In the genomic region with DNA sequence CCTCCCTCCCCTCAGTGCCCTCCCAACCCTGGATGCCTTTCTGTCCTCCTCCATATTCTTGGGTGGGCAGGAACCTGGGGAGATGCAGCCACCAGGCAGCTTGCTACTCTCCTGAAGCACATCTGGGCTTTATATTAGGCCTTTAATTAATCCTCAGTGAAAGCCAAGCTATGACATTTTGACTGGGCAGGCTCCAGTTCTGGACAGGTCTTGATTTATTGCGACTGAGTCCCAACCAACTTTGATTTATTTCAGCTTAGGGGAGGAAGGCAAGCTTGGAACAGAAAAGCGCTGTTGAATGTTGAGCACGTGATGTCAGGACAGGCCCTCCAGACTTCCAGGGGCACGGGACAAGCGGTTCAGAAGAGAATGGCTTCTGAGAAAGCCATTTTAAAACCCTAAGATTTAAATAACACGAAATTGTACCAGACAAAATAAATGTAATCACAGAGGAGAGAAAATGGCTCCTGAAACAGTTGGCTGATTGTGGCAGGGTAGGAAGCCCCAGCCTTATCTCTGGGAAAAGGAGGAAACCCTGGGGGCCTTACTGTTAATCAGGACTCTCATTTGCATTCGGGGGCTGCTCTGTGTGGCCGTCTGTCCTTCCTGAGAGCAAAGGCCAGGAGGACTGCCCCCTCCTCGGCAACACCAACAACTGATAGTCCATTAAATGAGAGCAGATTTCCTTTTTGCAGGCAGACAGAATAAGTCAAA, we compare ENCODE assay signal across 1 cellular context.
TF ChIP-seq lines count a peak whose summit lies in the region.

No MANE protein-coding gene starts in this region.

TF ChIP-seq in GM23338, 12 proteins besides CTCF, POLR2A, EP300 and RAD21 (continued from another document):
- TF ChIP-seq CREB1 (CRISPR knock-in tag; IDR thresholded peaks at IDR 0.05; ENCODE audit: low read depth) (no peak), EZH2 (IDR thresholded peaks at IDR 0.05; ENCODE audit: low read depth, unreplicated experiment) (no peak), EZH2phosphoT487 (IDR thresholded peaks at IDR 0.05; ENCODE audit: unreplicated experiment) (no peak), ZNF114 (CRISPR knock-in tag; IDR thresholded peaks at IDR 0.05) (no peak), JUNB (IDR thresholded peaks at IDR 0.05; ENCODE audit: unreplicated experiment) (no peak), NANOG (IDR thresholded peaks at IDR 0.05; ENCODE audit: borderline replicate concordance) (no peak)
- TF ChIP-seq, protein P1, sequence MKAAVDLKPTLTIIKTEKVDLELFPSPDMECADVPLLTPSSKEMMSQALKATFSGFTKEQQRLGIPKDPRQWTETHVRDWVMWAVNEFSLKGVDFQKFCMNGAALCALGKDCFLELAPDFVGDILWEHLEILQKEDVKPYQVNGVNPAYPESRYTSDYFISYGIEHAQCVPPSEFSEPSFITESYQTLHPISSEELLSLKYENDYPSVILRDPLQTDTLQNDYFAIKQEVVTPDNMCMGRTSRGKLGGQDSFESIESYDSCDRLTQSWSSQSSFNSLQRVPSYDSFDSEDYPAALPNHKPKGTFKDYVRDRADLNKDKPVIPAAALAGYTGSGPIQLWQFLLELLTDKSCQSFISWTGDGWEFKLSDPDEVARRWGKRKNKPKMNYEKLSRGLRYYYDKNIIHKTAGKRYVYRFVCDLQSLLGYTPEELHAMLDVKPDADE (IDR thresholded peaks at IDR 0.05) = no peak
- TF ChIP-seq, protein P2, sequence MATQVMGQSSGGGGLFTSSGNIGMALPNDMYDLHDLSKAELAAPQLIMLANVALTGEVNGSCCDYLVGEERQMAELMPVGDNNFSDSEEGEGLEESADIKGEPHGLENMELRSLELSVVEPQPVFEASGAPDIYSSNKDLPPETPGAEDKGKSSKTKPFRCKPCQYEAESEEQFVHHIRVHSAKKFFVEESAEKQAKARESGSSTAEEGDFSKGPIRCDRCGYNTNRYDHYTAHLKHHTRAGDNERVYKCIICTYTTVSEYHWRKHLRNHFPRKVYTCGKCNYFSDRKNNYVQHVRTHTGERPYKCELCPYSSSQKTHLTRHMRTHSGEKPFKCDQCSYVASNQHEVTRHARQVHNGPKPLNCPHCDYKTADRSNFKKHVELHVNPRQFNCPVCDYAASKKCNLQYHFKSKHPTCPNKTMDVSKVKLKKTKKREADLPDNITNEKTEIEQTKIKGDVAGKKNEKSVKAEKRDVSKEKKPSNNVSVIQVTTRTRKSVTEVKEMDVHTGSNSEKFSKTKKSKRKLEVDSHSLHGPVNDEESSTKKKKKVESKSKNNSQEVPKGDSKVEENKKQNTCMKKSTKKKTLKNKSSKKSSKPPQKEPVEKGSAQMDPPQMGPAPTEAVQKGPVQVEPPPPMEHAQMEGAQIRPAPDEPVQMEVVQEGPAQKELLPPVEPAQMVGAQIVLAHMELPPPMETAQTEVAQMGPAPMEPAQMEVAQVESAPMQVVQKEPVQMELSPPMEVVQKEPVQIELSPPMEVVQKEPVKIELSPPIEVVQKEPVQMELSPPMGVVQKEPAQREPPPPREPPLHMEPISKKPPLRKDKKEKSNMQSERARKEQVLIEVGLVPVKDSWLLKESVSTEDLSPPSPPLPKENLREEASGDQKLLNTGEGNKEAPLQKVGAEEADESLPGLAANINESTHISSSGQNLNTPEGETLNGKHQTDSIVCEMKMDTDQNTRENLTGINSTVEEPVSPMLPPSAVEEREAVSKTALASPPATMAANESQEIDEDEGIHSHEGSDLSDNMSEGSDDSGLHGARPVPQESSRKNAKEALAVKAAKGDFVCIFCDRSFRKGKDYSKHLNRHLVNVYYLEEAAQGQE (IDR thresholded peaks at IDR 0.05; ENCODE audit: unreplicated experiment) = no peak
